ENCODE assay signal across 9 cellular contexts in genomic region chr19:2962018-2962670, GRCh38. TPM values are rescaled to one million over a fixed set of nuclear protein-coding genes. Genes with fewer than 3 reads are reported as not detected.
A peak's percentile ranks its signal among the peaks of the same experiment; 100 is the strongest.
DNase-seq lines count a peak whose midpoint lies in the region; ATAC-seq, FAIRE-seq and TF ChIP-seq lines count a peak whose summit lies in the region.
"Had no signal": no experiment of that assay in that cellular context is flagged by ENCODE, and none has a peak within 500 bp of the region (broad histone marks: within the 10 kb centered on the region; RNA-seq: fewer than 3 reads in every experiment).

No MANE protein-coding gene starts in this region.

- peak overlapping the region in 4 of 7 donors; percentile 26 to 76 (median 56) for H3K27ac Mint-ChIP-seq in CD14-positive monocyte
- H3K27ac Mint-ChIP-seq in activated CD4-positive, alpha-beta T cell treated with anti-CD3 and anti-CD28 coated beads, Interleukin-2, amount 10 ng/mL, durations not matched to agents 7 days and 5 days: peak overlapping the region; percentile 78

- ATAC-seq in GM19463 (IDR thresholded peaks at IDR 0.05; ENCODE audit: unreplicated experiment): no peak

- intact Hi-C loops in CD14-positive monocyte (cut with micrococcal nuclease) (loop anchor here in 1 of 2 donors (5.0 kb wide), 1 partner anchor 140 kb away; no protein-coding TSS in a partner anchor), endothelial cell of umbilical vein (cut with micrococcal nuclease) (loop anchor here (1.0 kb wide), 5 partner anchors 114 to 201 kb away; no protein-coding TSS in a partner anchor), uterus (cut with DNase I; ENCODE audit: low total_unique reads) (no loop called here)

- TF ChIP-seq CTCF in CD14-positive monocyte (IDR thresholded peaks at IDR 0.05) (peak; percentile 88), endothelial cell of umbilical vein (IDR thresholded peaks at IDR 0.05; ENCODE audit: extremely low read depth in 1 of 2, insufficient read depth in 1 of 2, low read depth in 1 of 2, low read length in 2 of 2) (peak; percentile 51 to 52), uterus (IDR thresholded peaks at IDR 0.05) (peak; percentile 74 to 98 (median 88))

- no TSS peak for BruUV-seq in endothelial cell of umbilical vein (replicated peaks; lab: Mats Ljungman, UMichigan)

- dilution Hi-C loops in endothelial cell of umbilical vein (cut with MboI; ENCODE audit: extremely low pct_ligation_motif_present, low sequenced_read_pairs): no loop called here

- H3K27me3 ChIP-seq in endothelial cell of umbilical vein (ENCODE audit: control insufficient read depth in 2 of 2, insufficient read depth in 2 of 2, low read length in 2 of 2): no peaks in the 10 kb centered on the region
- no peaks in the 10 kb centered on the region for H3K27me3 ChIP-seq in uterus

- DNase-seq in CD14-positive monocyte (ENCODE audit: low spot score) (no peak), HCEC 1CT (peak; percentile 59), NCI-H460 (ENCODE audit: extremely low read depth, low read depth) (peak; percentile 54), endothelial cell of umbilical vein (ENCODE audit: low read depth, low spot score) (peak; percentile 89), middle frontal gyrus (ENCODE audit: extremely low spot score, low spot score) (peak; percentile 56), uterus (peak in 1 of 2 donors; percentile 78)
- DNase-seq in activated CD4-positive, alpha-beta T cell treated with anti-CD3 and anti-CD28 coated beads, Interleukin-2, amount 10 ng/mL, durations not matched to agents 7 days and 5 days: peak; percentile 78

- H3K4me1 Mint-ChIP-seq in CD14-positive monocyte: peaks cover 4% of the 10 kb centered on the region
- H3K4me1 Mint-ChIP-seq in activated CD4-positive, alpha-beta T cell treated with anti-CD3 and anti-CD28 coated beads, Interleukin-2, amount 10 ng/mL, durations not matched to agents 7 days and 5 days: peaks cover 5% of the 10 kb centered on the region

- TF ChIP-seq POLR2A in endothelial cell of umbilical vein (IDR thresholded peaks at IDR 0.05; ENCODE audit: low read depth, low read length) (no peak), uterus (IDR thresholded peaks at IDR 0.05) (no peak)

- no peaks in the 10 kb centered on the region for H3K9me1 ChIP-seq in endothelial cell of umbilical vein (replicated peaks; ENCODE audit: control insufficient read depth, extremely low read depth, insufficient read depth, low read length)

- H3K4me3 Mint-ChIP-seq in CD14-positive monocyte: no peak overlapping the region
- peak overlapping the region; percentile 56 for H3K4me3 Mint-ChIP-seq in activated CD4-positive, alpha-beta T cell treated with anti-CD3 and anti-CD28 coated beads, Interleukin-2, amount 10 ng/mL, durations not matched to agents 7 days and 5 days

- no peak overlapping the region for H3K4me2 ChIP-seq in endothelial cell of umbilical vein (ENCODE audit: insufficient read depth, low read length)

- H3K9me3 ChIP-seq in endothelial cell of umbilical vein (replicated peaks; ENCODE audit: control insufficient read depth, insufficient read depth, low read length) (no peaks in the 10 kb centered on the region), uterus (no peaks in the 10 kb centered on the region)

- H3K79me2 ChIP-seq in endothelial cell of umbilical vein (ENCODE audit: control insufficient read depth, insufficient read depth, low read length): no peaks in the 10 kb centered on the region

- FAIRE-seq in endothelial cell of umbilical vein (lab: Jason Lieb, UNC): peak; percentile 99

- no peak overlapping the region for H3K27ac ChIP-seq in endothelial cell of umbilical vein (ENCODE audit: insufficient read depth, low read depth, low read length)
- H3K27ac ChIP-seq in uterus: peak overlapping the region in 1 of 2 donors; percentile 12
- H3K27ac ChIP-seq: skin epidermis had no signal

- CTCF ChIA-PET in activated CD4-positive, alpha-beta T cell treated with anti-CD3 and anti-CD28 coated beads, Interleukin-2, amount 10 ng/mL, durations not matched to agents 7 days and 5 days (lab: Charles Lee): interaction anchor here (0.6 to 3.8 kb wide), 14 partner anchors 11 to 552 kb away, joined by 3 to 33 read pairs (median 4); partner anchors contain the start of gene TLE6
- CTCF ChIA-PET in endothelial cell of umbilical vein (lab: Charles Lee): interaction anchor here (0.6 to 11.0 kb wide), 32 partner anchors 9 to 341 kb away, joined by 3 to 200 read pairs (median 4); partner anchors contain the start of gene TLE6

- peaks cover 0 to 8% (median 7%) of the 10 kb centered on the region in 7 donors for H3K9me3 Mint-ChIP-seq in CD14-positive monocyte
- no peaks in the 10 kb centered on the region for H3K9me3 Mint-ChIP-seq in activated CD4-positive, alpha-beta T cell treated with anti-CD3 and anti-CD28 coated beads, Interleukin-2, amount 10 ng/mL, durations not matched to agents 7 days and 5 days

- POLR2A ChIA-PET in activated CD4-positive, alpha-beta T cell treated with anti-CD3 and anti-CD28 coated beads, Interleukin-2, amount 10 ng/mL, durations not matched to agents 7 days and 5 days (lab: Charles Lee): no interaction called here
- POLR2A ChIA-PET in endothelial cell of umbilical vein (lab: Charles Lee): no interaction called here

- H3K4me3 ChIP-seq in endothelial cell of umbilical vein (replicated peaks in 1 of 3; ENCODE audit: insufficient read depth in 1 of 3, low read depth in 1 of 3, low read length in 3 of 3): no peak overlapping the region
- H3K4me3 ChIP-seq in uterus: no peak overlapping the region
- H3K4me3 ChIP-seq: skin epidermis had no signal

- H3K9ac ChIP-seq in endothelial cell of umbilical vein (replicated peaks; ENCODE audit: extremely low read depth, insufficient read depth, low read length): no peak overlapping the region

- peaks cover 4 to 15% (median 5%) of the 10 kb centered on the region in 3 donors for H3K27me3 Mint-ChIP-seq in CD14-positive monocyte (ENCODE audit: low read depth in 3 of 3)
- H3K27me3 Mint-ChIP-seq in activated CD4-positive, alpha-beta T cell treated with anti-CD3 and anti-CD28 coated beads, Interleukin-2, amount 10 ng/mL, durations not matched to agents 7 days and 5 days: no peaks in the 10 kb centered on the region

- no peak overlapping the region for H2AFZ ChIP-seq in endothelial cell of umbilical vein (ENCODE audit: low read depth, low read length)

- no peaks in the 10 kb centered on the region for H3K36me3 Mint-ChIP-seq in CD14-positive monocyte
- H3K36me3 Mint-ChIP-seq in activated CD4-positive, alpha-beta T cell treated with anti-CD3 and anti-CD28 coated beads, Interleukin-2, amount 10 ng/mL, durations not matched to agents 7 days and 5 days (ENCODE audit: low read depth): no peaks in the 10 kb centered on the region

- no peaks in the 10 kb centered on the region for H4K20me1 ChIP-seq in endothelial cell of umbilical vein (replicated peaks; ENCODE audit: control insufficient read depth, extremely low read depth, insufficient read depth, low read length)

- H3K36me3 ChIP-seq in endothelial cell of umbilical vein (ENCODE audit: control insufficient read depth in 2 of 2, extremely low read depth in 1 of 2, insufficient read depth in 2 of 2, low read length in 2 of 2): no peaks in the 10 kb centered on the region
- H3K36me3 ChIP-seq in uterus: no peaks in the 10 kb centered on the region

- no peaks in the 10 kb centered on the region for H3K4me1 ChIP-seq in endothelial cell of umbilical vein (ENCODE audit: control insufficient read depth, extremely low read depth, insufficient read depth, low read length)
- no peaks in the 10 kb centered on the region for H3K4me1 ChIP-seq in uterus

TF ChIP-seq in endothelial cell of umbilical vein, 7 proteins besides CTCF, POLR2A, EP300 and RAD21 (continues in another document):
- TF ChIP-seq EZH2 (IDR thresholded peaks at IDR 0.05; ENCODE audit: borderline replicate concordance, low read depth, low read length, severe bottlenecking) (no peak), MAX (IDR thresholded peaks at IDR 0.05; ENCODE audit: insufficient read depth, insufficient read length) (no peak), FOS (IDR thresholded peaks at IDR 0.05; ENCODE audit: borderline replicate concordance, insufficient read depth, low read length) (no peak)

RNA-seq across cellular contexts. Expression of gene TLE6, which starts 15.2 kb away (rescaled TPM):
- not detected for polyA plus RNA-seq in CD14-positive monocyte
- 3.9 and 4.7 TPM in 2 replicates for total RNA-seq in NCI-H460 (2014; rRNA removed; shearing (Covaris generic))
- polyA plus RNA-seq in NCI-H460 (2014; cell fraction: nucleus; rRNA removed): 5.2 and 15.9 TPM in 2 replicates
- total RNA-seq in activated CD4-positive, alpha-beta T cell treated with anti-CD3 and anti-CD28 coated beads, Interleukin-2, amount 10 ng/mL, durations not matched to agents 7 days and 5 days: 1 to 10 TPM; 1.2 to 1.6 TPM
- 1.9 and 2.0 TPM in 2 replicates for total RNA-seq in endothelial cell of umbilical vein
- polyA plus RNA-seq in endothelial cell of umbilical vein: 1.6 and 2.1 TPM in 2 replicates
- 1.0 and 1.4 TPM in 2 replicates for polyA plus RNA-seq in endothelial cell of umbilical vein (2011; cell fraction: cytosol; rRNA removed)
- 7.1 and 8.2 TPM in 2 replicates for polyA plus RNA-seq in endothelial cell of umbilical vein (2011; cell fraction: nucleus; rRNA removed)
- polyA plus RNA-seq in endothelial cell of umbilical vein (2012): 0.83 and 2.2 TPM in 2 replicates
- polyA minus RNA-seq in endothelial cell of umbilical vein: 0.83 and 1.5 TPM in 2 replicates
- polyA minus RNA-seq in endothelial cell of umbilical vein (2011; cell fraction: cytosol; rRNA and poly(A)+ RNA removed): 1.8 TPM
- 1.5 TPM in 2 replicates for polyA minus RNA-seq in endothelial cell of umbilical vein (2011; cell fraction: nucleus; rRNA and poly(A)+ RNA removed)
- total RNA-seq in uterus: 1 to 10 TPM in 2 of 4 donors, under 1 TPM in 1, not detected in 1; 0.46 to 3.5 (median 1.1) TPM

RNA-seq across cellular contexts. Expression of gene ZNF77, which starts 17.4 kb away (rescaled TPM):
- polyA plus RNA-seq in CD14-positive monocyte (1 to 10 TPM in 1 of 2 donors, under 1 TPM in 1; 0.30 to 1.0 TPM), endothelial cell of umbilical vein (7.7 and 10.2 TPM in 2 replicates)
- 4.6 TPM in 2 replicates for total RNA-seq in NCI-H460 (2014; rRNA removed; shearing (Covaris generic))
- 3.8 and 6.6 TPM in 2 replicates for polyA plus RNA-seq in NCI-H460 (2014; cell fraction: nucleus; rRNA removed)
- 1 to 10 TPM; 4.6 to 5.6 TPM for total RNA-seq in activated CD4-positive, alpha-beta T cell treated with anti-CD3 and anti-CD28 coated beads, Interleukin-2, amount 10 ng/mL, durations not matched to agents 7 days and 5 days
- total RNA-seq in endothelial cell of umbilical vein (5.9 and 7.0 TPM in 2 replicates), uterus (10 to 100 TPM in 2 of 4 donors, 1 to 10 TPM in 2; 2.4 to 17.9 (median 9.1) TPM)
- 15.7 and 17.7 TPM in 2 replicates for polyA plus RNA-seq in endothelial cell of umbilical vein (2011; cell fraction: cytosol; rRNA removed)
- polyA plus RNA-seq in endothelial cell of umbilical vein (2011; cell fraction: nucleus; rRNA removed): 14.0 and 14.9 TPM in 2 replicates
- polyA plus RNA-seq in endothelial cell of umbilical vein (2012): 5.1 and 5.5 TPM in 2 replicates
- polyA minus RNA-seq in endothelial cell of umbilical vein: 11.6 and 14.0 TPM in 2 replicates
- 1.8 TPM for polyA minus RNA-seq in endothelial cell of umbilical vein (2011; cell fraction: cytosol; rRNA and poly(A)+ RNA removed)
- polyA minus RNA-seq in endothelial cell of umbilical vein (2011; cell fraction: nucleus; rRNA and poly(A)+ RNA removed): 5.2 and 5.3 TPM in 2 replicates
